12 cellular contexts compared by ENCODE assay signal in the genomic region with DNA sequence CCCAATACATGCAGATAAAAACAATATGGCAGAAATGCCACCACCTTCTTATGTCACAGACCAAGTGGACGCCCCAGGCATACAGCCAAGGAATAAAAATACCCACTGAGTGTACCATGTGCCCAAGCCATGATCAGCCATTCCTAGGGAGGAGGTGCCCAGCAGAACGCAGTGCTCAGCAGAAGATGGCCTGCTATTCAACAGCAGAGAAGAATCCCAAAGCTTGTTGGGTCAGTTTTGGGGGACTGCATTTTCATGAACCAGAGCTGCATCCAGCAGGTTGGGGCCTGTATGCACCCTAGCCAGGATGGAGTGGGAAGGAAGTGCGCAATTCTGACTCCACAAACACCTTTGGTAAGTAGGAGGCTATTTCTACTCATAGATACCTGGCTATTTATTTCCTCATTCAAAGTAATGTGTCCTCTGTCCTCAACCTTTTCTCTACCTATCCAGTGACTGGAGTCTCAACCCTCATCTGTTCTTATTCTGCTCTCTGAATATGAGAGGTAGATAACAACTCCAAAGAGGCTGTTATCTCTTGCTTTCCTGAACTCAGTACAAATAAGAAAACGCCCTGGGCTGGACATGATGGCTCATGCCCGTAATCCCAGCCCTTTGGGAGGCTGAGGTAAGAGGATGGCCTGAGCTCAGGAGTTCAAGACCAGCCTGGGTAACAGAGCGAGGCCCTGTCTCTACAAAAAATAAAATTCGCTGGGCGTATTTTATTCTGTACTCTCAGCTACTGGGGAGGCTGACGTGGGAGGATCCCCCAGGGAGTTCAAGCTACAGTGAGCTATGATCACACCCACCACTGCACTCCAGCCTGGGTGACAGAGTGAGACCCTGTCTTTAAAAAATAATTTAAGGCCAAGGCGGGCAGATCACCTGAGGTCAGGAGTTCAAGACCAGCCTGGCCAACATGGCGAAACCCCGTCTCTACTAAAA. TPM values are rescaled to one million over a fixed set of nuclear protein-coding genes. Genes with fewer than 3 reads are reported as not detected.
DNase-seq lines count a peak whose midpoint lies in the region; ATAC-seq, FAIRE-seq and TF ChIP-seq lines count a peak whose summit lies in the region.
"Had no signal": no experiment of that assay in that cellular context is flagged by ENCODE, and none has a peak within 500 bp of the region (broad histone marks: within the 10 kb centered on the region; RNA-seq: fewer than 3 reads in every experiment).

No MANE protein-coding gene starts in this region.

- H4K5ac ChIP-seq in H1 (ENCODE audit: insufficient read length, low read depth, low read length), result no peak overlapping the region

- TF ChIP-seq CTCF in AG04450 (IDR thresholded peaks at IDR 0.05; ENCODE audit: low read depth, low read length), result no peak
- TF ChIP-seq CTCF in H1 (IDR thresholded peaks at IDR 0.05; ENCODE audit: control extremely low read depth in 1 of 3, insufficient read depth in 1 of 3, low read depth in 1 of 3, low read length in 3 of 3), result no peak

- no peak overlapping the region; the same call in 1 of the 2 replicates for H2AFZ ChIP-seq in H1 (ENCODE audit: low read length)

- no peak overlapping the region for H2AK5ac ChIP-seq in H1 (ENCODE audit: low read depth, low read length)

- no peak for TF ChIP-seq POLR2A in H1 (IDR thresholded peaks at IDR 0.05; ENCODE audit: control extremely low read depth in 1 of 2, low read depth in 2 of 2, low read length in 2 of 2)

- H3K27ac ChIP-seq in AG04450 (ENCODE audit: low read depth, low read length) (peak overlapping the region; percentile 66), H1 (ENCODE audit: low read depth, low read length) (no peak overlapping the region)

- H3K9me3 ChIP-seq in AG04450 (ENCODE audit: control insufficient read depth, insufficient read depth, low read length) (no peaks in the 10 kb centered on the region; the same call in 1 of the 2 replicates), H1 (ENCODE audit: insufficient read depth in 2 of 2, low read depth in 1 of 2, low read length in 1 of 2) (peaks cover 3 to 5% of the 10 kb centered on the region in 2 experiments)

- peaks cover 4 to 17% of the 10 kb centered on the region in 2 experiments; a peak in 3 of 4 replicates for H3K79me2 ChIP-seq in H1 (ENCODE audit: control insufficient read depth in 1 of 2, insufficient read depth in 2 of 2, low read length in 2 of 2)

- H3K4me1 ChIP-seq in H1 (replicated peaks in 1 of 4; ENCODE audit: control insufficient read depth in 3 of 4, insufficient read depth in 4 of 4, low read length in 3 of 4), result peaks cover 0 to 3% (median 0%) of the 10 kb centered on the region in 4 experiments; a peak in 2 of 7 replicates

- peaks cover 0 to 3% of the 10 kb centered on the region in 2 experiments for H4K20me1 ChIP-seq in H1 (replicated peaks in 1 of 2; ENCODE audit: control insufficient read depth in 1 of 2, insufficient read depth in 2 of 2, low read length in 2 of 2)

- no peaks in the 10 kb centered on the region for H3K27me3 Mint-ChIP-seq in naive thymus-derived CD8-positive, alpha-beta T cell

- H3K4me2 ChIP-seq in H1 (ENCODE audit: insufficient read depth in 1 of 2, low read depth in 2 of 2, low read length in 2 of 2), result no peak overlapping the region

- H3K27me3 ChIP-seq in AG04450 (ENCODE audit: control insufficient read depth, insufficient read depth, low read length) (no peaks in the 10 kb centered on the region), H1 (replicated peaks in 1 of 4; ENCODE audit: control insufficient read depth in 3 of 4, extremely low read depth in 1 of 4, insufficient read depth in 3 of 4, low read length in 3 of 4) (no peaks in the 10 kb centered on the region)

- peak overlapping the region; percentile 30; the same call in 1 of the 2 replicates for H2BK5ac ChIP-seq in H1 (ENCODE audit: low read depth, low read length)

- no peak overlapping the region for H3K23ac ChIP-seq in H1 (ENCODE audit: insufficient read length)

- no peak overlapping the region for H3K9ac ChIP-seq in H1 (replicated peaks in 1 of 4; ENCODE audit: extremely low read depth in 1 of 4, low read depth in 3 of 4, low read length in 3 of 4)

- CTCF ChIA-PET in AG04450 (lab: Charles Lee), result interaction anchor here (0.6 kb wide), 1 partner anchor 27 kb away, joined by 3 read pairs; no protein-coding TSS in a partner anchor
- CTCF ChIA-PET in H1 (lab: Charles Lee; ENCODE audit: partially characterized antibody), result interaction anchor here (0.9 to 2.9 kb wide), 5 partner anchors 9 to 46 kb away, joined by 3 to 10 read pairs (median 4); no protein-coding TSS in a partner anchor

- H2BK12ac ChIP-seq in H1 (ENCODE audit: low read depth, low read length), result no peak overlapping the region; the same call in 1 of the 2 replicates

- peak overlapping the region in 8 of 10 donors; percentile 2 to 92 (median 72) for H3K4me3 Mint-ChIP-seq in naive thymus-derived CD8-positive, alpha-beta T cell

- no peaks in the 10 kb centered on the region for H3K36me3 Mint-ChIP-seq in naive thymus-derived CD8-positive, alpha-beta T cell

- H3K4me1 Mint-ChIP-seq in naive thymus-derived CD8-positive, alpha-beta T cell, result peaks cover 7 to 41% (median 18%) of the 10 kb centered on the region in 4 donors

- no peak overlapping the region for H4K8ac ChIP-seq in H1 (ENCODE audit: extremely low read depth, insufficient read depth, low read length)

- FAIRE-seq in H1 (lab: Jason Lieb, UNC), result no peak

- DNase-seq in AG04450 (ENCODE audit: low read depth, low spot score) (no peak), HPDE6-E6E7 (ENCODE audit: extremely low spot score) (peak; percentile 73), H1 (ENCODE audit: low read depth in 1 of 2, low spot score in 2 of 2) (no peak), NCI-H2081 treated with DMSO at 0.1 percent for 48 hours (lab: John Stamatoyannopoulos, UW) (no peak), NCI-H526 (lab: John Stamatoyannopoulos, UW) (no peak), inferior parietal cortex (ENCODE audit: extremely low spot score) (no peak)
- DNase-seq in naive thymus-derived CD8-positive, alpha-beta T cell, result no peak
- DNase-seq: activated CD8-positive, alpha-beta memory T cell treated with anti-CD3 and anti-CD28 coated beads, Interleukin-2, amount 50 U/mL, for 4 hours; effector CD8-positive, alpha-beta T cell; stimulated activated CD4-positive, alpha-beta T cell treated with anti-CD3 and anti-CD28 coated beads, Interleukin-4, amount 100 ng/mL, for 24 hours had no signal

- peaks cover 2% of the 10 kb centered on the region; the same call in 1 of the 2 replicates for H3K23me2 ChIP-seq in H1 (ENCODE audit: low read depth, low read length)

- no peak overlapping the region for H3K56ac ChIP-seq in H1 (replicated peaks; ENCODE audit: insufficient read length, low read depth, low read length)

- no peak overlapping the region; the same call in 1 of the 2 replicates for H3K18ac ChIP-seq in H1 (ENCODE audit: extremely low read depth, low read length)

- H3K27ac Mint-ChIP-seq in naive thymus-derived CD8-positive, alpha-beta T cell, result peak overlapping the region in 8 of 10 donors; percentile 15 to 97 (median 60)

- POLR2A ChIA-PET in AG04450 (lab: Yijun Ruan, JAX), result interaction anchor here (0.6 to 1.3 kb wide), 5 partner anchors 10 to 74 kb away, joined by 3 to 7 read pairs (median 4); no protein-coding TSS in a partner anchor
- POLR2A ChIA-PET in H1 (lab: Charles Lee; ENCODE audit: partially characterized antibody), result interaction anchor here (1.0 to 2.3 kb wide), 5 partner anchors 8 to 97 kb away, joined by 3 to 5 read pairs (median 4); no protein-coding TSS in a partner anchor
- POLR2A ChIA-PET in naive thymus-derived CD8-positive, alpha-beta T cell (lab: Charles Lee), result interaction anchor here (0.5 kb wide), 1 partner anchor 255 kb away, joined by 6 read pairs; no protein-coding TSS in a partner anchor

- H3K36me3 ChIP-seq in H1 (ENCODE audit: control insufficient read depth in 2 of 4, insufficient read depth in 4 of 4, low read length in 3 of 4), result no peaks in the 10 kb centered on the region

- TF ChIP-seq EP300 in H1 (IDR thresholded peaks at IDR 0.05; ENCODE audit: borderline replicate concordance in 1 of 2, low read depth in 2 of 2, low read length in 2 of 2), result no peak

- no peak overlapping the region for H3K4me3 ChIP-seq in AG04450 (ENCODE audit: low read depth, low read length)
- H3K4me3 ChIP-seq in H1 (ENCODE audit: extremely low read depth in 1 of 4, insufficient read depth in 2 of 4, low read depth in 3 of 4, low read length in 4 of 4), result no peak overlapping the region

- H4K91ac ChIP-seq in H1 (replicated peaks; ENCODE audit: insufficient read length, low read length), result no peak overlapping the region

- no peak overlapping the region for H3K4ac ChIP-seq in H1 (replicated peaks; ENCODE audit: insufficient read length, low read depth, low read length)

- peak overlapping the region; percentile 9; the same call in 1 of the 2 replicates for H2BK20ac ChIP-seq in H1 (ENCODE audit: low read length)

- H2BK15ac ChIP-seq in H1 (ENCODE audit: low read length), result 0 out of 2 replicates have a peak overlapping the region, but pooled peaks have one; percentile 19

- WGBS in H1 (ENCODE audit: extremely low coverage in 1 of 2, insufficient coverage in 1 of 2, insufficient read length in 1 of 2, insufficient replicate concordance in 2 of 2, low coverage in 1 of 2, low lambda C conversion rate in 2 of 2, missing lambda C conversion rate in 1 of 2), 2 experiments, result 88% methylated on average over 12 of the region's 12 CpGs; no CpG with 5 or more reads in 1 of the 2 experiments

- TF ChIP-seq RAD21 in H1 (IDR thresholded peaks at IDR 0.05 in 1 of 2, conservative IDR thresholded peaks at IDR 0.05 in 1 of 2; ENCODE audit: low read depth in 2 of 2, low read length in 2 of 2), result no peak

- no peak for ATAC-seq in naive thymus-derived CD8-positive, alpha-beta T cell
- ATAC-seq in GM19351 (IDR thresholded peaks at IDR 0.05; ENCODE audit: unreplicated experiment), result no peak
- ATAC-seq: Panc1 had no signal

- H3K79me1 ChIP-seq in H1 (ENCODE audit: low read depth, low read length), result peaks cover 3% of the 10 kb centered on the region

- H2BK120ac ChIP-seq in H1 (replicated peaks; ENCODE audit: low read depth, low read length), result no peak overlapping the region

- no peaks in the 10 kb centered on the region for H3K9me3 Mint-ChIP-seq in naive thymus-derived CD8-positive, alpha-beta T cell

- H3K14ac ChIP-seq in H1 (ENCODE audit: insufficient read length), result no peak overlapping the region

RNA-seq across cellular contexts. Expression of a gene that starts 2.5 kb away (rescaled TPM):
- 24.4 and 37.1 TPM in 2 replicates for polyA plus RNA-seq in AG04450 (2011; rRNA removed)
- polyA minus RNA-seq in AG04450 (2011; rRNA and poly(A)+ RNA removed), result 42.9 and 52.3 TPM in 2 replicates
- total RNA-seq in H1 (2021; fragmentation: NEBNext Ultra II Directional; extraction: Animal tissue kit (Norgen Biotek cat#: 25700)), result 47.6 and 47.9 TPM in 2 replicates
- polyA plus RNA-seq in H1 (2011; rRNA removed), result 38.3 and 52.7 TPM in 2 replicates
- polyA plus RNA-seq in H1 (2011; cell fraction: cytosol; rRNA removed), result 38.9 TPM
- polyA plus RNA-seq in H1 (2011; cell fraction: nucleus; rRNA removed), result 73.0 TPM
- 22.0 to 43.3 TPM (median 40.8 TPM) in 4 replicates for polyA plus RNA-seq in H1 (2012, experiment 1 of 2)
- 36.7 TPM for polyA plus RNA-seq in H1 (2012, experiment 2 of 2)
- 33.0 TPM for polyA plus RNA-seq in H1 (2013, experiment 1 of 2)
- polyA plus RNA-seq in H1 (2013, experiment 2 of 2), result 33.2 TPM
- 23.2 and 25.2 TPM in 2 replicates for polyA minus RNA-seq in H1 (2011; rRNA and poly(A)+ RNA removed)
- 30.7 TPM for polyA minus RNA-seq in H1 (2011; cell fraction: cytosol; rRNA and poly(A)+ RNA removed)
- polyA minus RNA-seq in H1 (2011; cell fraction: nucleus; rRNA and poly(A)+ RNA removed), result 20.5 TPM
- total RNA-seq in naive thymus-derived CD8-positive, alpha-beta T cell, result 10 to 100 TPM; 60.3 to 66.7 TPM
- 10 to 100 TPM in 1 of 3 donors, 1 to 10 TPM in 2; 5.4 to 13.8 (median 5.4) TPM for polyA plus RNA-seq in naive thymus-derived CD8-positive, alpha-beta T cell

RNA-seq across cellular contexts. Expression of a gene that starts 54.4 kb away (rescaled TPM):
- polyA plus RNA-seq in AG04450 (2011; rRNA removed) (0.46 and 0.60 TPM in 2 replicates), H1 (2011; rRNA removed) (0.62 and 0.75 TPM in 2 replicates)
- polyA minus RNA-seq in AG04450 (2011; rRNA and poly(A)+ RNA removed), result 0.17 and 0.46 TPM in 2 replicates
- 0.48 and 0.50 TPM in 2 replicates for total RNA-seq in H1 (2021; fragmentation: NEBNext Ultra II Directional; extraction: Animal tissue kit (Norgen Biotek cat#: 25700))
- polyA plus RNA-seq in H1 (2011; cell fraction: cytosol; rRNA removed), result 0.71 TPM
- polyA plus RNA-seq in H1 (2011; cell fraction: nucleus; rRNA removed), result 1.6 TPM
- 0.37 to 0.81 TPM (median 0.54 TPM) in 4 replicates for polyA plus RNA-seq in H1 (2012, experiment 1 of 2)
- polyA plus RNA-seq in H1 (2012, experiment 2 of 2), result 0.28 TPM
- 0.81 TPM for polyA plus RNA-seq in H1 (2013, experiment 1 of 2)
- 0.39 TPM for polyA plus RNA-seq in H1 (2013, experiment 2 of 2)
- 0.07 and 0.22 TPM in 2 replicates for polyA minus RNA-seq in H1 (2011; rRNA and poly(A)+ RNA removed)
- polyA minus RNA-seq in H1 (2011; cell fraction: cytosol; rRNA and poly(A)+ RNA removed), result not detected
- 0.70 TPM for polyA minus RNA-seq in H1 (2011; cell fraction: nucleus; rRNA and poly(A)+ RNA removed)
- total RNA-seq in naive thymus-derived CD8-positive, alpha-beta T cell, result 1 to 10 TPM; 2.6 to 3.5 TPM
- under 1 TPM; 0.09 to 0.30 (median 0.13) TPM for polyA plus RNA-seq in naive thymus-derived CD8-positive, alpha-beta T cell
